In the genomic region with DNA sequence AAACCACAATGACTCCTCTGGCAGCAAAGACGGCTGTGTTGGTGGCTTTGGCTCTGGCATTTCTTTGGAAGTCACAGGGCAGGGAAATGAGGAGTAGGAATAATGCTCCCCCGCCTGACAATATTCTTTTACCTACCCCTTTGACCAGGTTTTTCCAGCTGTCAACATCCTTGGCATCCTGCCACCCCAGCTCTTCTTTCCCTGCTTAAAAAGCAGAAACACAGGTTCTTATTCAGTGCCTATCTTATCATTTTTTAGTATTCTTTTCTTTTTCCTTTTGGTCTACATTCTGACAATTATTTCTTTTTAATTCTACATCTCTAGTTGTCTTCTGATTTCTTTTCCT, we compare ENCODE assay signal across 15 cellular contexts.
DNase-seq lines count a peak whose midpoint lies in the region; ATAC-seq and TF ChIP-seq lines count a peak whose summit lies in the region.
"Had no signal": no experiment of that assay in that cellular context is flagged by ENCODE, and none has a peak within 500 bp of the region (broad histone marks: within the 10 kb centered on the region; RNA-seq: fewer than 3 reads in every experiment).

No MANE protein-coding gene starts in this region.

- H3K9ac ChIP-seq in IMR-90 (ENCODE audit: low read depth, low read length) (no peak overlapping the region), smooth muscle cell (ENCODE audit: low read depth) (no peak overlapping the region)

- H3K4me3 Mint-ChIP-seq in CD14-positive monocyte, result peak overlapping the region in 1 of 2 donors; percentile 44
- H3K4me3 Mint-ChIP-seq in dendritic cell treated with granulocyte-macrophage colony-stimulating factor and Interleukin-4, amounts not matched to agents 40 ng/mL and 50 ng/mL, for 4 days, result peak overlapping the region; percentile 55
- H3K4me3 Mint-ChIP-seq in stimulated activated memory B cell treated with anti-CD40 and anti-IgM and Interleukin-4, amounts not matched to agents 10 μg/mL and 1 μg/mL and 100 μg/mL, for 72 hours, result peak overlapping the region; percentile 61
- no peak overlapping the region for H3K4me3 Mint-ChIP-seq in activated T-helper 17 cell treated with anti-CD3 and anti-CD28 coated beads, Interleukin-2, amount 50 U/mL, for 72 hours

- no peak for ATAC-seq in IMR-90 (ENCODE audit: low read depth)
- no peak for ATAC-seq in stimulated activated memory B cell treated with anti-CD40 and anti-IgM and Interleukin-4, amounts not matched to agents 10 μg/mL and 1 μg/mL and 100 μg/mL, for 72 hours
- no peak for ATAC-seq in activated T-helper 17 cell treated with anti-CD3 and anti-CD28 coated beads, Interleukin-2, amount 50 U/mL, for 72 hours (replicated peaks)
- ATAC-seq: HCT116 had no signal

- in situ Hi-C loops in IMR-90 (cut with MboI; ENCODE audit: low sequenced_read_pairs) (no loop called here), brain microvascular endothelial cell (cut with HindIII; ENCODE audit: low pct_ligation_motif_present, low sequenced_read_pairs) (no loop called here)

- H3K4me3 ChIP-seq in IMR-90 (ENCODE audit: insufficient read depth, low read depth, low read length) (no peak overlapping the region), brain microvascular endothelial cell (ENCODE audit: low read depth, low read length) (no peak overlapping the region), smooth muscle cell (no peak overlapping the region)

- H3K27me3 ChIP-seq in IMR-90 (ENCODE audit: control insufficient read depth, insufficient read depth, low read length) (no peaks in the 10 kb centered on the region), brain microvascular endothelial cell (replicated peaks) (no peaks in the 10 kb centered on the region), smooth muscle cell (ENCODE audit: low read depth) (peaks cover 3% of the 10 kb centered on the region)

- H3K4ac ChIP-seq in IMR-90 (ENCODE audit: low read depth, low read length), result no peak overlapping the region

- H2BK120ac ChIP-seq in IMR-90 (ENCODE audit: low read depth, low read length), result no peak overlapping the region

- no peaks in the 10 kb centered on the region for H3K79me1 ChIP-seq in IMR-90 (ENCODE audit: low read depth in 1 of 2, low read length in 2 of 2)

- H2AFZ ChIP-seq in IMR-90 (replicated peaks; ENCODE audit: low read length, poor library complexity), result peak overlapping the region; percentile 27
- no peak overlapping the region for H2AFZ ChIP-seq in smooth muscle cell (ENCODE audit: low read depth)

- H3K14ac ChIP-seq in IMR-90 (replicated peaks; ENCODE audit: low read depth, low read length), result no peak overlapping the region

- no peak for TF ChIP-seq RAD21 in IMR-90 (IDR thresholded peaks at IDR 0.05; ENCODE audit: low read length)

- no peaks in the 10 kb centered on the region for H3K9me3 ChIP-seq in IMR-90 (ENCODE audit: control insufficient read depth, insufficient read depth, low read length)
- no peaks in the 10 kb centered on the region for H3K9me3 ChIP-seq in smooth muscle cell (replicated peaks; ENCODE audit: low read depth)

- H4K8ac ChIP-seq in IMR-90 (ENCODE audit: low read depth in 2 of 2, low read length in 2 of 2), result no peak overlapping the region

- H4K5ac ChIP-seq in IMR-90 (ENCODE audit: low read depth, low read length), result no peak overlapping the region

- no peaks in the 10 kb centered on the region; the same call in 1 of the 2 replicates for H3K9me1 ChIP-seq in IMR-90 (ENCODE audit: insufficient read depth, low read length)

- H4K91ac ChIP-seq in IMR-90 (ENCODE audit: insufficient read depth, low read depth, low read length), result no peak overlapping the region

- peaks cover 0 to 2% (median 0%) of the 10 kb centered on the region in 7 donors for H3K9me3 Mint-ChIP-seq in CD14-positive monocyte
- peaks cover 9% of the 10 kb centered on the region for H3K9me3 Mint-ChIP-seq in dendritic cell treated with granulocyte-macrophage colony-stimulating factor and Interleukin-4, amounts not matched to agents 40 ng/mL and 50 ng/mL, for 4 days
- no peaks in the 10 kb centered on the region for H3K9me3 Mint-ChIP-seq in stimulated activated memory B cell treated with anti-CD40 and anti-IgM and Interleukin-4, amounts not matched to agents 10 μg/mL and 1 μg/mL and 100 μg/mL, for 72 hours
- H3K9me3 Mint-ChIP-seq in activated T-helper 17 cell treated with anti-CD3 and anti-CD28 coated beads, Interleukin-2, amount 50 U/mL, for 72 hours, result no peaks in the 10 kb centered on the region

- no peaks in the 10 kb centered on the region for H3K36me3 ChIP-seq in IMR-90 (ENCODE audit: control insufficient read depth, insufficient read depth, low read length)
- no peaks in the 10 kb centered on the region for H3K36me3 ChIP-seq in brain microvascular endothelial cell (replicated peaks)
- no peaks in the 10 kb centered on the region for H3K36me3 ChIP-seq in smooth muscle cell (ENCODE audit: low read depth)

- H3K27me3 Mint-ChIP-seq in CD14-positive monocyte (ENCODE audit: low read depth in 3 of 3), result peaks cover 0 to 6% (median 2%) of the 10 kb centered on the region in 3 donors
- peaks cover 3% of the 10 kb centered on the region for H3K27me3 Mint-ChIP-seq in dendritic cell treated with granulocyte-macrophage colony-stimulating factor and Interleukin-4, amounts not matched to agents 40 ng/mL and 50 ng/mL, for 4 days
- H3K27me3 Mint-ChIP-seq in stimulated activated memory B cell treated with anti-CD40 and anti-IgM and Interleukin-4, amounts not matched to agents 10 μg/mL and 1 μg/mL and 100 μg/mL, for 72 hours, result peaks cover 21% of the 10 kb centered on the region
- peaks cover 17% of the 10 kb centered on the region for H3K27me3 Mint-ChIP-seq in activated T-helper 17 cell treated with anti-CD3 and anti-CD28 coated beads, Interleukin-2, amount 50 U/mL, for 72 hours

- peaks cover 20% of the 10 kb centered on the region for H3K4me1 Mint-ChIP-seq in CD14-positive monocyte
- H3K4me1 Mint-ChIP-seq in dendritic cell treated with granulocyte-macrophage colony-stimulating factor and Interleukin-4, amounts not matched to agents 40 ng/mL and 50 ng/mL, for 4 days (ENCODE audit: low read depth), result peaks cover 50% of the 10 kb centered on the region
- peaks cover 18% of the 10 kb centered on the region for H3K4me1 Mint-ChIP-seq in stimulated activated memory B cell treated with anti-CD40 and anti-IgM and Interleukin-4, amounts not matched to agents 10 μg/mL and 1 μg/mL and 100 μg/mL, for 72 hours
- H3K4me1 Mint-ChIP-seq in activated T-helper 17 cell treated with anti-CD3 and anti-CD28 coated beads, Interleukin-2, amount 50 U/mL, for 72 hours, result no peaks in the 10 kb centered on the region

- POLR2A ChIA-PET in IMR-90 (lab: Charles Lee; ENCODE audit: unreplicated experiment), result no interaction called here

- no peak overlapping the region for H3K18ac ChIP-seq in IMR-90 (ENCODE audit: low read depth, low read length)

- BruUV-seq in IMR-90 (replicated peaks; lab: Mats Ljungman, UMichigan), result no TSS peak

- no peak overlapping the region for H3K4me2 ChIP-seq in IMR-90 (ENCODE audit: low read depth, low read length)
- H3K4me2 ChIP-seq in smooth muscle cell, result no peak overlapping the region

- H3K23ac ChIP-seq in IMR-90 (ENCODE audit: low read depth, low read length), result no peak overlapping the region; the same call in 1 of the 2 replicates

- no peaks in the 10 kb centered on the region for H3F3A ChIP-seq in smooth muscle cell (ENCODE audit: low read depth)

- no peak overlapping the region for H2AK5ac ChIP-seq in IMR-90 (ENCODE audit: low read depth, low read length)

- H2AK9ac ChIP-seq in IMR-90 (replicated peaks; ENCODE audit: low read depth, low read length, poor library complexity), result no peak overlapping the region

- H3K79me2 ChIP-seq in smooth muscle cell (ENCODE audit: low read depth), result no peaks in the 10 kb centered on the region

- H2BK5ac ChIP-seq in IMR-90 (ENCODE audit: low read depth, low read length, poor library complexity, severe bottlenecking), result no peak overlapping the region

- TF ChIP-seq CTCF in CD14-positive monocyte (IDR thresholded peaks at IDR 0.05) (no peak), IMR-90 (conservative IDR thresholded peaks at IDR 0.05; ENCODE audit: low read depth, low read length) (no peak), brain microvascular endothelial cell (IDR thresholded peaks at IDR 0.05; ENCODE audit: low read depth, low read length, missing control alignments) (no peak), smooth muscle cell (IDR thresholded peaks at IDR 0.05; ENCODE audit: borderline replicate concordance, insufficient read depth, poor library complexity, severe bottlenecking) (no peak)

- H3K36me3 Mint-ChIP-seq in CD14-positive monocyte, result no peaks in the 10 kb centered on the region
- H3K36me3 Mint-ChIP-seq in dendritic cell treated with granulocyte-macrophage colony-stimulating factor and Interleukin-4, amounts not matched to agents 40 ng/mL and 50 ng/mL, for 4 days (ENCODE audit: low read depth), result no peaks in the 10 kb centered on the region
- no peaks in the 10 kb centered on the region for H3K36me3 Mint-ChIP-seq in stimulated activated memory B cell treated with anti-CD40 and anti-IgM and Interleukin-4, amounts not matched to agents 10 μg/mL and 1 μg/mL and 100 μg/mL, for 72 hours
- H3K36me3 Mint-ChIP-seq in activated T-helper 17 cell treated with anti-CD3 and anti-CD28 coated beads, Interleukin-2, amount 50 U/mL, for 72 hours (ENCODE audit: low read depth), result no peaks in the 10 kb centered on the region

- no peak overlapping the region for H2BK20ac ChIP-seq in IMR-90 (ENCODE audit: low read depth, low read length)

- H2BK15ac ChIP-seq in IMR-90 (ENCODE audit: low read depth, low read length), result no peak overlapping the region

- peak overlapping the region in 4 of 7 donors; percentile 52 to 72 (median 70) for H3K27ac Mint-ChIP-seq in CD14-positive monocyte
- peak overlapping the region; percentile 97 for H3K27ac Mint-ChIP-seq in dendritic cell treated with granulocyte-macrophage colony-stimulating factor and Interleukin-4, amounts not matched to agents 40 ng/mL and 50 ng/mL, for 4 days
- peak overlapping the region; percentile 89 for H3K27ac Mint-ChIP-seq in stimulated activated memory B cell treated with anti-CD40 and anti-IgM and Interleukin-4, amounts not matched to agents 10 μg/mL and 1 μg/mL and 100 μg/mL, for 72 hours
- no peak overlapping the region for H3K27ac Mint-ChIP-seq in activated T-helper 17 cell treated with anti-CD3 and anti-CD28 coated beads, Interleukin-2, amount 50 U/mL, for 72 hours
- H3K27ac Mint-ChIP-seq: IgD-negative memory B cell had no signal

- CTCF ChIA-PET in IMR-90 (lab: Yijun Ruan, JAX), result no interaction called here

- no peak overlapping the region for H3K56ac ChIP-seq in IMR-90 (ENCODE audit: extremely low read depth, insufficient read depth, low read length)

- dilution Hi-C loops in IMR-90 (cut with HindIII; ENCODE audit: low sequenced_read_pairs, unreplicated experiment), result no loop called here

- intact Hi-C loops in CD14-positive monocyte (cut with micrococcal nuclease), result no loop called here
- intact Hi-C loops in IMR-90 (cut with micrococcal nuclease), result no loop called here
- intact Hi-C loops in dendritic cell treated with granulocyte-macrophage colony-stimulating factor and Interleukin-4, amounts not matched to agents 40 ng/mL and 50 ng/mL, for 4 days (cut with micrococcal nuclease), result no loop called here

- no peaks in the 10 kb centered on the region for H3K4me1 ChIP-seq in IMR-90 (ENCODE audit: control insufficient read depth, insufficient read depth, low read length)
- H3K4me1 ChIP-seq in smooth muscle cell (ENCODE audit: low read depth), result no peaks in the 10 kb centered on the region

- no peak for TF ChIP-seq POLR2A in IMR-90 (IDR thresholded peaks at IDR 0.05; ENCODE audit: low read depth, low read length)

- H4K20me1 ChIP-seq in IMR-90 (ENCODE audit: insufficient read depth, low read length) (no peaks in the 10 kb centered on the region), smooth muscle cell (ENCODE audit: low read depth) (no peaks in the 10 kb centered on the region)

- no CpG with 5 or more reads among the region's 2 CpGs for WGBS in IMR-90 (ENCODE audit: extremely low coverage in 2 of 2, insufficient read length in 1 of 2), 2 experiments
- 90% methylated on average over 2 of the region's 2 CpGs for WGBS in smooth muscle cell (ENCODE audit: low lambda C conversion rate)

- H3K27ac ChIP-seq in IMR-90 (ENCODE audit: insufficient read depth, low read length), result no peak overlapping the region
- H3K27ac ChIP-seq in brain microvascular endothelial cell, result no peak overlapping the region
- no peak overlapping the region for H3K27ac ChIP-seq in smooth muscle cell (ENCODE audit: low read depth)

- no peak for DNase-seq in CD14-positive monocyte (ENCODE audit: low spot score)
- DNase-seq in IMR-90, result no peak
- DNase-seq in brain microvascular endothelial cell, result no peak
- no peak for DNase-seq in smooth muscle cell (lab: John Stamatoyannopoulos, UW; ENCODE audit: unreplicated experiment)
- DNase-seq: DMS153, NCI-H1436 treated with DMSO at 0.1 percent for 48 hours, NCI-H2171, NCI-H446 treated with DMSO at 0.1 percent for 48 hours, NCI-H82, SHP77 treated with DMSO at 0.1 percent for 48 hours had no signal
